8 cellular contexts compared by ENCODE assay signal in the genomic region with DNA sequence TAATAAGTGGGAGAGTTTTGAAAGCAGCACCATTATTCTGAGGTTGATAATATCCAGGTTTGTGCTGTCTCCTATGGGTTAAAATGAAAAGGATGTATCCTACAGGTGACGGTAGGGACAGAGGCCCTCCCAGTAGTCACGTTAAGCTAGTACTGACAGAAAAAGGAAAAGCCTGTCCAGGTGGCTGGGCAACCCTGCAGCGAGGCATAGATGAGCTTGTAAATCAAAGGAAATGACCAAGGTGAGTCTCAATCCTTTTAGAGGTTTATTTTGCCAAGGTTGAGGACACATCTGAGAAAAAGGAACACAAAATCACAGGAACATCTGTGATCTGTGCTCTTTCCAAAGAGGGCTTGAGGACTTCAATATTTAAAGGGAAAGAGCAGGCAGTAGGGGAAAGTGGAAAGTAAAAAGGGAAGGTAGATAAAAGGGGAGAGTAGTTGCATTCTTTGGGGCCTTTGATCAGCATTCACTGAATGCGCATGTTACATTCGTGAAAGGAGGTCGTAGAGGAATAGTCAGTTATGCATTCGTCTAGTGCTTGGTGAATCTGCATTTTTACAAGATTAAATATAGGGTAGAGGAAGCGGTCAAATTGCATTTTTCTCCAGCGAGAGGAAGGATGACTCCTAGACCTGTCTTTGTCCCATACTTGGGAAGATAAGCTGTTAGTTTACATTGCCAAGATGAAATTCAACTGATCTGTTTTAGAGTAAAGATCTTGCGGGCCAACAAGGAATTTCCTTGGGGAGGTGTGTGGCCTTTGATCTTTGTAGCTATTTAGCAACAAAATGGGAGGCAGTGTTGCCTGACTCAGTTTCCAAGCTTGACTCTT. TPM values are rescaled to one million over a fixed set of nuclear protein-coding genes. Genes with fewer than 3 reads are reported as not detected.
DNase-seq lines count a peak whose midpoint lies in the region; ATAC-seq and TF ChIP-seq lines count a peak whose summit lies in the region.

No MANE protein-coding gene starts in this region.

- H3K9ac ChIP-seq in OCI-LY3 (ENCODE audit: low read length) (peak overlapping the region; percentile 90), endodermal cell (ENCODE audit: extremely low read depth, low read length, poor library complexity, severe bottlenecking) (no peak overlapping the region)

- BruUV-seq in Calu3 (replicated peaks; lab: Mats Ljungman, UMichigan): no TSS peak

- TF ChIP-seq EP300 in ovary (IDR thresholded peaks at IDR 0.05): no peak

- peak overlapping the region; percentile 72 for H2AFZ ChIP-seq in OCI-LY3 (ENCODE audit: low read depth, low read length)

- H3K27ac ChIP-seq in OCI-LY3 (ENCODE audit: low read length) (no peak overlapping the region), endodermal cell (ENCODE audit: low read depth, low read length) (no peak overlapping the region), ovary (peak overlapping the region in 1 of 2 donors; percentile 99)

- TF ChIP-seq POLR2A in ovary (IDR thresholded peaks at IDR 0.05): no peak

- H3K27me3 Mint-ChIP-seq in Calu3 (ENCODE audit: unreplicated experiment) (no peaks in the 10 kb centered on the region), endodermal cell (ENCODE audit: insufficient read depth) (no peaks in the 10 kb centered on the region)

- H4K20me1 ChIP-seq in OCI-LY3 (ENCODE audit: insufficient read depth, low read length): no peaks in the 10 kb centered on the region

- H3K36me3 ChIP-seq in OCI-LY3 (replicated peaks; ENCODE audit: low read depth, low read length): peaks cover 7% of the 10 kb centered on the region
- H3K36me3 ChIP-seq in endodermal cell (ENCODE audit: control insufficient read depth, insufficient read depth, low read length): peaks cover 19% of the 10 kb centered on the region
- H3K36me3 ChIP-seq in ovary: no peaks in the 10 kb centered on the region

- 8 to 16% methylated on average over 9 to 10 of the region's 10 CpGs for WGBS in endodermal cell (ENCODE audit: insufficient coverage in 1 of 2, insufficient read length in 1 of 2), 2 experiments
- 78 to 81% (median 78%) methylated on average over 10 of the region's 10 CpGs for WGBS in ovary, 3 donors

- H3K9me3 ChIP-seq in OCI-LY3 (ENCODE audit: insufficient read depth, low read length) (no peaks in the 10 kb centered on the region), endodermal cell (ENCODE audit: control insufficient read depth, low read length) (peaks cover 15% of the 10 kb centered on the region), ovary (no peaks in the 10 kb centered on the region)

- peak overlapping the region; percentile 84 for H3K4me2 ChIP-seq in OCI-LY3 (ENCODE audit: low read length)

- TF ChIP-seq CTCF in Calu3 (IDR thresholded peaks at IDR 0.05; ENCODE audit: unreplicated experiment) (no peak), OCI-LY3 (IDR thresholded peaks at IDR 0.05; ENCODE audit: low read depth, low read length) (no peak), endodermal cell (conservative IDR thresholded peaks at IDR 0.05) (no peak), ovary (IDR thresholded peaks at IDR 0.05) (no peak)

- CTCF ChIA-PET in Calu3 (lab: Charles Lee): interaction anchor here (0.7 kb wide), 2 partner anchors 15 to 20 kb away, joined by 3 to 4 read pairs; partner anchors contain the start of gene GSTO2

- H3K4me1 Mint-ChIP-seq in Calu3 (ENCODE audit: low read depth, unreplicated experiment): peaks cover 13% of the 10 kb centered on the region
- H3K4me1 Mint-ChIP-seq in endodermal cell: peaks cover 42% of the 10 kb centered on the region

- H3K79me2 ChIP-seq in OCI-LY3 (ENCODE audit: low read length): peaks cover 30% of the 10 kb centered on the region

- peaks cover 11% of the 10 kb centered on the region for H3K4me1 ChIP-seq in OCI-LY3 (ENCODE audit: low read length)
- peaks cover 16% of the 10 kb centered on the region for H3K4me1 ChIP-seq in endodermal cell (ENCODE audit: control insufficient read depth, insufficient read depth, low read length)
- H3K4me1 ChIP-seq in ovary (ENCODE audit: insufficient read depth): peaks cover 4% of the 10 kb centered on the region

- H3K27me3 ChIP-seq in OCI-LY3 (ENCODE audit: low read depth, low read length) (peaks cover 3% of the 10 kb centered on the region; the same call in 1 of the 2 replicates), endodermal cell (ENCODE audit: control insufficient read depth, insufficient read depth, low read length, poor library complexity, severe bottlenecking) (no peaks in the 10 kb centered on the region), ovary (no peaks in the 10 kb centered on the region)

- H3K27ac Mint-ChIP-seq in Calu3 (ENCODE audit: unreplicated experiment) (peak overlapping the region; percentile 4), endodermal cell (peak overlapping the region; percentile 66)

- H3K4me3 ChIP-seq in OCI-LY3 (ENCODE audit: low read length) (peak overlapping the region; percentile 99), endodermal cell (ENCODE audit: low read length) (peak overlapping the region; percentile 89), ovary (peak overlapping the region; percentile 93)

- peak overlapping the region; percentile 84 for H3K4me3 Mint-ChIP-seq in Calu3 (ENCODE audit: low read depth, unreplicated experiment)
- peak overlapping the region; percentile 76 for H3K4me3 Mint-ChIP-seq in endodermal cell

- intact Hi-C loops in Calu3 (cut with micrococcal nuclease; ENCODE audit: unreplicated experiment) (no loop called here), ovary (cut with DNase I) (no loop called here)

- H3K9me3 Mint-ChIP-seq in Calu3 (ENCODE audit: low read depth, unreplicated experiment): no peaks in the 10 kb centered on the region
- H3K9me3 Mint-ChIP-seq in endodermal cell: peaks cover 18% of the 10 kb centered on the region

- H3K36me3 Mint-ChIP-seq in Calu3 (ENCODE audit: insufficient read depth, unreplicated experiment) (peaks cover 37% of the 10 kb centered on the region), endodermal cell (ENCODE audit: low read depth) (peaks cover 15% of the 10 kb centered on the region)

- no peak for ATAC-seq in HG03280 (IDR thresholded peaks at IDR 0.05; ENCODE audit: unreplicated experiment)
- no peak for ATAC-seq in HG02870 (IDR thresholded peaks at IDR 0.05; ENCODE audit: unreplicated experiment)

- DNase-seq in Calu3: no peak
- DNase-seq in endodermal cell: peak; percentile 69
- no peak for DNase-seq in ovary
- DNase-seq in DMS 273 treated with DMSO at 0.1 percent for 48 hours (lab: John Stamatoyannopoulos, UW): no peak
- DNase-seq in iPS-NIHi11 (ENCODE audit: low spot score): no peak

RNA-seq across cellular contexts. Expression of gene GSTO1, which starts 0.9 kb away (rescaled TPM):
- total RNA-seq in Calu3 (2022) (59.2 and 61.5 TPM in 2 replicates), endodermal cell (100 to 1,000 TPM; 208 to 223 TPM), ovary (100 to 1,000 TPM in 1 of 7 donors, 10 to 100 TPM in 6; 58.7 to 110 (median 86.9) TPM)
- 90.8 TPM for polyA plus RNA-seq in endodermal cell (2013, experiment 1 of 2)
- polyA plus RNA-seq in endodermal cell (2013, experiment 2 of 2): 93.7 TPM
- 100 to 1,000 TPM in 1 of 2 donors, 10 to 100 TPM in 1; 91.0 to 125 TPM for polyA plus RNA-seq in ovary

RNA-seq across cellular contexts. Expression of gene GSTO2, which starts 15.2 kb away (rescaled TPM):
- total RNA-seq in Calu3 (2022) (25.7 and 26.7 TPM in 2 replicates), endodermal cell (10 to 100 TPM; 17.8 to 18.8 TPM), ovary (10 to 100 TPM in 5 of 7 donors, 1 to 10 TPM in 2; 3.7 to 19.0 (median 12.6) TPM)
- 2.8 TPM for polyA plus RNA-seq in endodermal cell (2013, experiment 1 of 2)
- polyA plus RNA-seq in endodermal cell (2013, experiment 2 of 2): 2.4 TPM
- 10 to 100 TPM in 1 of 2 donors, 1 to 10 TPM in 1; 6.5 to 10.5 TPM for polyA plus RNA-seq in ovary

RNA-seq across cellular contexts. Expression of gene CFAP43, which starts 21.6 kb away (rescaled TPM):
- 0.94 and 1.1 TPM in 2 replicates for total RNA-seq in Calu3 (2022)
- 1 to 10 TPM; 2.6 to 4.1 TPM for total RNA-seq in endodermal cell
- polyA plus RNA-seq in endodermal cell (2013, experiment 1 of 2): 1.5 TPM
- polyA plus RNA-seq in endodermal cell (2013, experiment 2 of 2): 0.91 TPM
- 10 to 100 TPM in 1 of 7 donors, 1 to 10 TPM in 6; 1.5 to 58.6 (median 3.2) TPM for total RNA-seq in ovary
- polyA plus RNA-seq in ovary: 1 to 10 TPM; 1.1 to 1.6 TPM
